ENCODE assay signal across 12 cellular contexts in genomic region chr1:117608213-117608612, GRCh38. TPM values are rescaled to one million over a fixed set of nuclear protein-coding genes. Genes with fewer than 3 reads are reported as not detected.
A peak's percentile ranks its signal among the peaks of the same experiment; 100 is the strongest.
DNase-seq lines count a peak whose midpoint lies in the region; ATAC-seq and TF ChIP-seq lines count a peak whose summit lies in the region.
"Had no signal": no experiment of that assay in that cellular context is flagged by ENCODE, and none has a peak within 500 bp of the region (broad histone marks: within the 10 kb centered on the region; RNA-seq: fewer than 3 reads in every experiment).

No MANE protein-coding gene starts in this region.

- POLR2A ChIA-PET in CD8-positive, alpha-beta T cell (lab: Charles Lee), result interaction anchor here (0.7 to 2.9 kb wide), 5 partner anchors 9 to 839 kb away, joined by 3 to 65 read pairs (median 10); no protein-coding TSS in a partner anchor

- no peak for TF ChIP-seq CTCF in CD8-positive, alpha-beta T cell (IDR thresholded peaks at IDR 0.05)
- TF ChIP-seq CTCF in colonic mucosa (IDR thresholded peaks at IDR 0.05), result no peak
- TF ChIP-seq CTCF in parathyroid adenoma (IDR thresholded peaks at IDR 0.05), result no peak

- no peaks in the 10 kb centered on the region for H3K9me3 Mint-ChIP-seq in CD8-positive, alpha-beta T cell
- H3K9me3 Mint-ChIP-seq in IgD-negative memory B cell, result peaks cover 0 to 2% (median 0%) of the 10 kb centered on the region in 3 donors
- H3K9me3 Mint-ChIP-seq: activated naive CD4-positive, alpha-beta T cell treated with anti-CD3 and anti-CD28 coated beads, Interleukin-2, amount 50 U/mL, for 72 hours had no signal

- CTCF ChIA-PET in CD8-positive, alpha-beta T cell (lab: Charles Lee), result interaction anchor here (1.1 to 3.0 kb wide), 4 partner anchors 62 to 144 kb away, joined by 3 to 26 read pairs (median 15); no protein-coding TSS in a partner anchor

- peaks cover 5% of the 10 kb centered on the region for H3K27me3 Mint-ChIP-seq in CD8-positive, alpha-beta T cell (ENCODE audit: low read depth)
- H3K27me3 Mint-ChIP-seq in IgD-negative memory B cell, result no peaks in the 10 kb centered on the region

- peak overlapping the region; percentile 72 for H3K4me3 Mint-ChIP-seq in CD8-positive, alpha-beta T cell
- peak overlapping the region; percentile 86 to 99 (median 94) for H3K4me3 Mint-ChIP-seq in IgD-negative memory B cell

- H3K27ac ChIP-seq in CD8-positive, alpha-beta T cell (ENCODE audit: low read depth, low read length), result no peak overlapping the region
- H3K27ac ChIP-seq in colonic mucosa (peak overlapping the region; percentile 87), parathyroid adenoma (no peak overlapping the region)
- H3K27ac ChIP-seq: WERI-Rb-1 had no signal

- no peaks in the 10 kb centered on the region for H3K36me3 ChIP-seq in CD8-positive, alpha-beta T cell (ENCODE audit: insufficient read depth, low read length)
- no peaks in the 10 kb centered on the region for H3K36me3 ChIP-seq in colonic mucosa
- no peaks in the 10 kb centered on the region for H3K36me3 ChIP-seq in parathyroid adenoma (ENCODE audit: control insufficient read depth, insufficient read depth, low read length)
- H3K36me3 ChIP-seq: WERI-Rb-1 had no signal

- peaks cover 27% of the 10 kb centered on the region for H3K36me3 Mint-ChIP-seq in CD8-positive, alpha-beta T cell
- H3K36me3 Mint-ChIP-seq in IgD-negative memory B cell, result peaks cover 10% of the 10 kb centered on the region
- H3K36me3 Mint-ChIP-seq: activated naive CD4-positive, alpha-beta T cell treated with anti-CD3 and anti-CD28 coated beads, Interleukin-2, amount 50 U/mL, for 72 hours had no signal

- no peak overlapping the region for H3K27ac Mint-ChIP-seq in CD8-positive, alpha-beta T cell
- H3K27ac Mint-ChIP-seq in IgD-negative memory B cell, result peak overlapping the region in 2 of 3 donors; percentile 92 to 99

- no peak overlapping the region for H2AFZ ChIP-seq in parathyroid adenoma

- intact Hi-C loops in CD8-positive, alpha-beta T cell (cut with DNase I, micrococcal nuclease), result loop anchor here (5.0 to 10.0 kb wide), 8 partner anchors 71 to 1233 kb away; partner anchors contain the start of genes ATP1A1 (in 1 of the 2), CD2 (in 1 of the 2) and TRIM45 (in 1 of the 2)
- intact Hi-C loops in colonic mucosa (cut with DNase I), result no loop called here

- no peaks in the 10 kb centered on the region for H3K9me3 ChIP-seq in CD8-positive, alpha-beta T cell (ENCODE audit: low read length)
- H3K9me3 ChIP-seq in colonic mucosa, result no peaks in the 10 kb centered on the region
- no peaks in the 10 kb centered on the region for H3K9me3 ChIP-seq in parathyroid adenoma (ENCODE audit: control insufficient read depth, low read length)

- peaks cover 16% of the 10 kb centered on the region for H3K4me1 ChIP-seq in CD8-positive, alpha-beta T cell (ENCODE audit: insufficient read depth, low read length)
- H3K4me1 ChIP-seq in colonic mucosa, result peaks cover 9% of the 10 kb centered on the region
- H3K4me1 ChIP-seq in parathyroid adenoma, result peaks cover 8% of the 10 kb centered on the region

- H3K4me1 Mint-ChIP-seq in CD8-positive, alpha-beta T cell (ENCODE audit: low read depth), result peaks cover 51% of the 10 kb centered on the region
- peaks cover 32 to 59% (median 49%) of the 10 kb centered on the region in 3 donors for H3K4me1 Mint-ChIP-seq in IgD-negative memory B cell

- no peak for ATAC-seq in CD8-positive, alpha-beta T cell
- ATAC-seq in GM21723 (IDR thresholded peaks at IDR 0.05; ENCODE audit: unreplicated experiment), result no peak

- H3K4me3 ChIP-seq in CD8-positive, alpha-beta T cell (ENCODE audit: low read depth, low read length), result no peak overlapping the region
- H3K4me3 ChIP-seq in colonic mucosa, result peak overlapping the region; percentile 91
- peak overlapping the region; percentile 87 for H3K4me3 ChIP-seq in parathyroid adenoma (ENCODE audit: low read depth, low read length)

- peak in 1 of 7 experiments; percentile 36 for DNase-seq in CD8-positive, alpha-beta T cell
- DNase-seq in colonic mucosa (no peak), hippocampal formation (lab: John Stamatoyannopoulos, UW) (no peak), amygdala (lab: John Stamatoyannopoulos, UW) (no peak), NCI-H1105 treated with DMSO at 0.1 percent for 48 hours (lab: John Stamatoyannopoulos, UW) (no peak)
- DNase-seq: COR-L47, dermis blood vessel endothelial cell, WERI-Rb-1 had no signal

- H3K27me3 ChIP-seq in CD8-positive, alpha-beta T cell (ENCODE audit: insufficient read depth, low read length), result no peaks in the 10 kb centered on the region
- no peaks in the 10 kb centered on the region for H3K27me3 ChIP-seq in colonic mucosa
- H3K27me3 ChIP-seq in parathyroid adenoma (ENCODE audit: control insufficient read depth, insufficient read depth, low read length), result no peaks in the 10 kb centered on the region

- H3K4me2 ChIP-seq in parathyroid adenoma (ENCODE audit: low read length), result peak overlapping the region; percentile 99

- no peaks in the 10 kb centered on the region for H3K79me2 ChIP-seq in parathyroid adenoma

- H3K9ac ChIP-seq in colonic mucosa (ENCODE audit: low read depth in 2 of 2, low read length in 2 of 2), result peak overlapping the region; percentile 65 to 94
- H3K9ac ChIP-seq in parathyroid adenoma, result no peak overlapping the region

RNA-seq across cellular contexts. Expression of gene TENT5C, which starts 2.4 kb away (rescaled TPM):
- 100 to 1,000 TPM; 146 to 150 TPM for total RNA-seq in CD8-positive, alpha-beta T cell
- polyA plus RNA-seq in IgD-negative memory B cell, result 33.4 TPM
- total RNA-seq in colonic mucosa, result 10 to 100 TPM; 40.7 to 58.5 TPM
